Comparison of ENCODE assay signal across 22 cellular contexts in genomic region chr6:140064371-140064770, GRCh38.
DNase-seq lines count a peak whose midpoint lies in the region; ATAC-seq, FAIRE-seq and TF ChIP-seq lines count a peak whose summit lies in the region.
"Had no signal": no experiment of that assay in that cellular context is flagged by ENCODE, and none has a peak within 500 bp of the region (broad histone marks: within the 10 kb centered on the region; RNA-seq: fewer than 3 reads in every experiment).

No MANE protein-coding gene starts in this region.

- H3K56ac ChIP-seq in H1 (replicated peaks; ENCODE audit: insufficient read length, low read depth, low read length): no peak overlapping the region

- H3K27me3 ChIP-seq in H1 (replicated peaks in 1 of 4; ENCODE audit: control insufficient read depth in 3 of 4, extremely low read depth in 1 of 4, insufficient read depth in 3 of 4, low read length in 3 of 4) (no peaks in the 10 kb centered on the region), tibial nerve (no peaks in the 10 kb centered on the region)

- H3K23ac ChIP-seq in H1 (ENCODE audit: insufficient read length): no peak overlapping the region

- H4K8ac ChIP-seq in H1 (ENCODE audit: extremely low read depth, insufficient read depth, low read length): no peak overlapping the region

- H3K36me3 ChIP-seq in SK-N-MC (ENCODE audit: insufficient read depth, low read length) (peaks cover 6% of the 10 kb centered on the region; the same call in 1 of the 2 replicates), H1 (ENCODE audit: control insufficient read depth in 2 of 4, insufficient read depth in 4 of 4, low read length in 3 of 4) (no peaks in the 10 kb centered on the region), tibial nerve (no peaks in the 10 kb centered on the region)

- H3K4me3 ChIP-seq in SK-N-MC (no peak overlapping the region), H1 (ENCODE audit: extremely low read depth in 1 of 4, insufficient read depth in 2 of 4, low read depth in 3 of 4, low read length in 4 of 4) (no peak overlapping the region), tibial nerve (no peak overlapping the region)

- CTCF ChIA-PET in H1 (lab: Charles Lee; ENCODE audit: partially characterized antibody): interaction anchor here (1.0 to 2.5 kb wide), 3 partner anchors 11 to 183 kb away, joined by 3 to 14 read pairs (median 3); no protein-coding TSS in a partner anchor

- no peak overlapping the region for H2BK12ac ChIP-seq in H1 (ENCODE audit: low read depth, low read length)

- H4K5ac ChIP-seq in H1 (ENCODE audit: insufficient read length, low read depth, low read length): no peak overlapping the region

- no peak overlapping the region for H3K18ac ChIP-seq in H1 (ENCODE audit: extremely low read depth, low read length)

- no peak overlapping the region for H3K14ac ChIP-seq in H1 (ENCODE audit: insufficient read length)

- H3K4me3 Mint-ChIP-seq in mesothelial cell of epicardium (no peak overlapping the region), type B pancreatic cell (no peak overlapping the region)
- H3K4me3 Mint-ChIP-seq in effector memory CD8-positive, alpha-beta T cell: no peak overlapping the region
- H3K4me3 Mint-ChIP-seq: CD8-positive, alpha-beta memory T cell; H9; IgD-negative memory B cell had no signal

- TF ChIP-seq EP300 in H1 (IDR thresholded peaks at IDR 0.05; ENCODE audit: borderline replicate concordance in 1 of 2, low read depth in 2 of 2, low read length in 2 of 2) (no peak), tibial nerve (IDR thresholded peaks at IDR 0.05) (no peak)

- H3K4me1 ChIP-seq in H1 (replicated peaks in 1 of 4; ENCODE audit: control insufficient read depth in 3 of 4, insufficient read depth in 4 of 4, low read length in 3 of 4) (no peaks in the 10 kb centered on the region), tibial nerve (peaks cover 0 to 40% (median 16%) of the 10 kb centered on the region in 4 donors)

- H3K27me3 Mint-ChIP-seq in mesothelial cell of epicardium (ENCODE audit: low read depth) (no peaks in the 10 kb centered on the region), type B pancreatic cell (no peaks in the 10 kb centered on the region)
- H3K27me3 Mint-ChIP-seq in effector memory CD8-positive, alpha-beta T cell: peaks cover 0 to 28% of the 10 kb centered on the region in 2 donors

- TF ChIP-seq RAD21 in H1 (IDR thresholded peaks at IDR 0.05 in 1 of 2, conservative IDR thresholded peaks at IDR 0.05 in 1 of 2; ENCODE audit: low read depth in 2 of 2, low read length in 2 of 2): no peak

- H2BK120ac ChIP-seq in H1 (replicated peaks; ENCODE audit: low read depth, low read length): no peak overlapping the region

- H3K4me1 Mint-ChIP-seq in mesothelial cell of epicardium (peaks cover 51% of the 10 kb centered on the region), type B pancreatic cell (ENCODE audit: unreplicated experiment) (peaks cover 22% of the 10 kb centered on the region)
- no peaks in the 10 kb centered on the region for H3K4me1 Mint-ChIP-seq in effector memory CD8-positive, alpha-beta T cell (ENCODE audit: low read depth in 2 of 2)
- H3K4me1 Mint-ChIP-seq: CD8-positive, alpha-beta memory T cell; IgD-negative memory B cell had no signal

- TF ChIP-seq CTCF in H1 (IDR thresholded peaks at IDR 0.05; ENCODE audit: control extremely low read depth in 1 of 3, insufficient read depth in 1 of 3, low read depth in 1 of 3, low read length in 3 of 3) (no peak), mesothelial cell of epicardium (IDR thresholded peaks at IDR 0.05; ENCODE audit: unreplicated experiment) (no peak), tibial nerve (IDR thresholded peaks at IDR 0.05) (no peak), type B pancreatic cell (conservative IDR thresholded peaks at IDR 0.05) (no peak)

- H3K27ac Mint-ChIP-seq in mesothelial cell of epicardium (peak overlapping the region; percentile 73), type B pancreatic cell (no peak overlapping the region)
- H3K27ac Mint-ChIP-seq in effector memory CD8-positive, alpha-beta T cell: no peak overlapping the region
- H3K27ac Mint-ChIP-seq: CD8-positive, alpha-beta memory T cell; H9; IgD-negative memory B cell had no signal

- H3K4ac ChIP-seq in H1 (replicated peaks; ENCODE audit: insufficient read length, low read depth, low read length): no peak overlapping the region

- no peak overlapping the region for H2BK15ac ChIP-seq in H1 (ENCODE audit: low read length)

- no peak for FAIRE-seq in H1 (lab: Jason Lieb, UNC)
- FAIRE-seq: GM12891, RCC 7860 had no signal

- H2AK5ac ChIP-seq in H1 (ENCODE audit: low read depth, low read length): no peak overlapping the region

- no peaks in the 10 kb centered on the region for H3K79me1 ChIP-seq in H1 (ENCODE audit: low read depth, low read length)

- 93% methylated on average over 7 of the region's 7 CpGs; no CpG with 5 or more reads in 1 of the 2 experiments for WGBS in H1 (ENCODE audit: extremely low coverage in 1 of 2, insufficient coverage in 1 of 2, insufficient read length in 1 of 2, insufficient replicate concordance in 2 of 2, low coverage in 1 of 2, low lambda C conversion rate in 2 of 2, missing lambda C conversion rate in 1 of 2), 2 experiments
- 74 to 80% methylated on average over 7 of the region's 7 CpGs for WGBS in tibial nerve, 2 donors

- peaks cover 5% of the 10 kb centered on the region for H3K9me3 Mint-ChIP-seq in mesothelial cell of epicardium
- no peaks in the 10 kb centered on the region for H3K9me3 Mint-ChIP-seq in effector memory CD8-positive, alpha-beta T cell
- peaks cover 4% of the 10 kb centered on the region for H3K9me3 Mint-ChIP-seq in type B pancreatic cell
- H3K9me3 Mint-ChIP-seq: CD8-positive, alpha-beta memory T cell; H9; IgD-negative memory B cell had no signal

- no peaks in the 10 kb centered on the region for H3K79me2 ChIP-seq in H1 (ENCODE audit: control insufficient read depth in 1 of 2, insufficient read depth in 2 of 2, low read length in 2 of 2)

- no peak overlapping the region for H3K4me2 ChIP-seq in H1 (ENCODE audit: insufficient read depth in 1 of 2, low read depth in 2 of 2, low read length in 2 of 2)

- H2BK5ac ChIP-seq in H1 (ENCODE audit: low read depth, low read length): no peak overlapping the region

- H4K91ac ChIP-seq in H1 (replicated peaks; ENCODE audit: insufficient read length, low read length): no peak overlapping the region

- no peaks in the 10 kb centered on the region for H3K23me2 ChIP-seq in H1 (ENCODE audit: low read depth, low read length)

- no peak overlapping the region for H3K9ac ChIP-seq in SK-N-MC (ENCODE audit: insufficient read length)
- no peak overlapping the region for H3K9ac ChIP-seq in H1 (replicated peaks in 1 of 4; ENCODE audit: extremely low read depth in 1 of 4, low read depth in 3 of 4, low read length in 3 of 4)

- H3K9me3 ChIP-seq in SK-N-MC (ENCODE audit: low read depth, low read length): no peaks in the 10 kb centered on the region
- peaks cover 0 to 2% of the 10 kb centered on the region in 2 experiments; a peak in 1 of 4 replicates for H3K9me3 ChIP-seq in H1 (ENCODE audit: insufficient read depth in 2 of 2, low read depth in 1 of 2, low read length in 1 of 2)
- H3K9me3 ChIP-seq in tibial nerve: no peaks in the 10 kb centered on the region

- ATAC-seq in effector memory CD8-positive, alpha-beta T cell (replicated peaks): no peak
- ATAC-seq: Right ventricle myocardium inferior had no signal

- 0 out of 2 replicates have a peak overlapping the region, but pooled peaks have one; percentile 43 for H2BK20ac ChIP-seq in H1 (ENCODE audit: low read length)

- POLR2A ChIA-PET in H1 (lab: Charles Lee; ENCODE audit: partially characterized antibody): no interaction called here

- no peaks in the 10 kb centered on the region for H4K20me1 ChIP-seq in H1 (replicated peaks in 1 of 2; ENCODE audit: control insufficient read depth in 1 of 2, insufficient read depth in 2 of 2, low read length in 2 of 2)

- H2AFZ ChIP-seq in H1 (ENCODE audit: low read length): peak overlapping the region; percentile 87; the same call in 1 of the 2 replicates

- H3K36me3 Mint-ChIP-seq in mesothelial cell of epicardium: peaks cover 3% of the 10 kb centered on the region
- H3K36me3 Mint-ChIP-seq in effector memory CD8-positive, alpha-beta T cell (ENCODE audit: insufficient read depth): no peaks in the 10 kb centered on the region
- H3K36me3 Mint-ChIP-seq in type B pancreatic cell: no peaks in the 10 kb centered on the region
- H3K36me3 Mint-ChIP-seq: IgD-negative memory B cell had no signal

- DNase-seq in SK-N-MC (ENCODE audit: low read depth, low spot score) (no peak), H1 (ENCODE audit: low read depth in 1 of 2, low spot score in 2 of 2) (no peak), mesothelial cell of epicardium (ENCODE audit: low spot score in 2 of 2, unreplicated experiment in 2 of 2) (no peak), tibial nerve (ENCODE audit: low spot score in 2 of 2) (no peak), NCI-H1417 (lab: John Stamatoyannopoulos, UW) (no peak), type B pancreatic cell (ENCODE audit: extremely low spot score, unreplicated experiment) (no peak)
- no peak for DNase-seq in effector memory CD8-positive, alpha-beta T cell
- DNase-seq: ACHN; C1 segment of cervical spinal cord; CD8-positive, alpha-beta memory T cell; DMS53; H9; NCI-H1105 treated with DMSO at 0.1 percent for 48 hours; NCI-H187; NCI-H2107; NCI-H510A; NCI-H748 treated with DMSO at 0.1 percent for 48 hours; NK-92 treated with Interleukin-12 subunit alpha and Interleukin-12 subunit beta, amount 100 ng/mL, for 24 hours had no signal

- H3K27ac ChIP-seq in SK-N-MC: 0 out of 2 replicates have a peak overlapping the region, but pooled peaks have one; percentile 27
- no peak overlapping the region for H3K27ac ChIP-seq in H1 (ENCODE audit: low read depth, low read length)
- peak overlapping the region in 3 of 4 donors; percentile 6 to 67 (median 62) for H3K27ac ChIP-seq in tibial nerve

- TF ChIP-seq POLR2A in H1 (IDR thresholded peaks at IDR 0.05; ENCODE audit: control extremely low read depth in 1 of 2, low read depth in 2 of 2, low read length in 2 of 2) (no peak), tibial nerve (IDR thresholded peaks at IDR 0.05) (no peak)

TF ChIP-seq in H1, 55 proteins besides CTCF, POLR2A, EP300 and RAD21 (continues in another document):
- TF ChIP-seq, protein P1, sequence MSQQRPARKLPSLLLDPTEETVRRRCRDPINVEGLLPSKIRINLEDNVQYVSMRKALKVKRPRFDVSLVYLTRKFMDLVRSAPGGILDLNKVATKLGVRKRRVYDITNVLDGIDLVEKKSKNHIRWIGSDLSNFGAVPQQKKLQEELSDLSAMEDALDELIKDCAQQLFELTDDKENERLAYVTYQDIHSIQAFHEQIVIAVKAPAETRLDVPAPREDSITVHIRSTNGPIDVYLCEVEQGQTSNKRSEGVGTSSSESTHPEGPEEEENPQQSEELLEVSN (IDR thresholded peaks at IDR 0.05): no peak
- no peak for TF ChIP-seq GTF2F1 (IDR thresholded peaks at IDR 0.05; ENCODE audit: borderline replicate concordance, low read depth, low read length)
- no peak for TF ChIP-seq NRF1 (IDR thresholded peaks at IDR 0.05; ENCODE audit: low read depth, low read length)
- no peak for TF ChIP-seq KDM4A (IDR thresholded peaks at IDR 0.05; ENCODE audit: low read depth, low read length, severe bottlenecking)
- no peak for TF ChIP-seq POU5F1 (IDR thresholded peaks at IDR 0.05; ENCODE audit: low read depth, low read length)
- TF ChIP-seq TBP (IDR thresholded peaks at IDR 0.05; ENCODE audit: low read depth, low read length): no peak
- TF ChIP-seq CBX8 (IDR thresholded peaks at IDR 0.05; ENCODE audit: borderline replicate concordance, low read depth, low read length): no peak
- no peak for TF ChIP-seq CREB1 (IDR thresholded peaks at IDR 0.05)
